10 cellular contexts compared by ENCODE assay signal in the genomic region with DNA sequence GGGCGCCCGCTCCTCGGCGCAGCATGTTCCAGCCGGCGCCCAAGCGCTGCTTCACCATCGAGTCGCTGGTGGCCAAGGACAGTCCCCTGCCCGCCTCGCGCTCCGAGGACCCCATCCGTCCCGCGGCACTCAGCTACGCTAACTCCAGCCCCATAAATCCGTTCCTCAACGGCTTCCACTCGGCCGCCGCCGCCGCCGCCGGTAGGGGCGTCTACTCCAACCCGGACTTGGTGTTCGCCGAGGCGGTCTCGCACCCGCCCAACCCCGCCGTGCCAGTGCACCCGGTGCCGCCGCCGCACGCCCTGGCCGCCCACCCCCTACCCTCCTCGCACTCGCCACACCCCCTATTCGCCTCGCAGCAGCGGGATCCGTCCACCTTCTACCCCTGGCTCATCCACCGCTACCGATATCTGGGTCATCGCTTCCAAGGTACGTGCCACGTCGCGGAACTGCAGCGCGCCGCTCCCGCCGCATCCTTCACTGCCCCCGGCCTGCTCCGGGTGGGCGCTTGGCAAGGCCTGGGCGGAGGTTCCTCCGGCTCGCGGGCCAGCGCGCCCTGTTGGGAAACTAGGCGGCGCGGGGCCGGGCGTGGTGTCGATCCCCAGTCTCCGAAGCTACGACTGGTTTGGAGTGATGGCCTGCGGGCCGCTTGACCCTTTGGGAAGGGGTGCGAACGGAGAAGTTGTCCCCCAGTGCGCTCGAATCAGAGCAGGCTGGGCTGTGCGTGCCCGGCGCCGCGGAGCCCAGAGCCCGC. TPM values are rescaled to one million over a fixed set of nuclear protein-coding genes. Genes with fewer than 3 reads are reported as not detected.
DNase-seq lines count a peak whose midpoint lies in the region; ATAC-seq lines count a peak whose summit lies in the region.
"Had no signal": no experiment of that assay in that cellular context is flagged by ENCODE, and none has a peak within 500 bp of the region (broad histone marks: within the 10 kb centered on the region; RNA-seq: fewer than 3 reads in every experiment).

No MANE protein-coding gene starts in this region.

- peak overlapping the region; percentile 38 for H3K27ac Mint-ChIP-seq in activated naive CD8-positive, alpha-beta T cell treated with anti-CD3 and anti-CD28 coated beads for 36 hours
- H3K27ac Mint-ChIP-seq: CD4-positive, alpha-beta memory T cell had no signal

- ATAC-seq in HG02981 (IDR thresholded peaks at IDR 0.05; ENCODE audit: unreplicated experiment): no peak
- ATAC-seq in GM21515 (IDR thresholded peaks at IDR 0.05; ENCODE audit: unreplicated experiment): no peak
- ATAC-seq: naive thymus-derived CD4-positive, alpha-beta T cell had no signal

- no peaks in the 10 kb centered on the region for H3K9me3 Mint-ChIP-seq in activated naive CD8-positive, alpha-beta T cell treated with anti-CD3 and anti-CD28 coated beads for 36 hours

- H3K9me3 ChIP-seq in iPS-18c (ENCODE audit: control insufficient read depth, insufficient read depth, low read length): no peaks in the 10 kb centered on the region

- peak overlapping the region; percentile 56 for H3K27ac ChIP-seq in temporal lobe (ENCODE audit: low read depth, low read length)

- H3K4me3 ChIP-seq in iPS-18c (ENCODE audit: insufficient read depth, low read depth, low read length): peak overlapping the region; percentile 50

- H3K4me1 Mint-ChIP-seq in activated naive CD8-positive, alpha-beta T cell treated with anti-CD3 and anti-CD28 coated beads for 36 hours: peaks cover 28% of the 10 kb centered on the region

- DNase-seq in NCI-H748 (lab: John Stamatoyannopoulos, UW; ENCODE audit: unreplicated experiment) (peak; percentile 65), NCI-H748 treated with DMSO at 0.1 percent for 48 hours (lab: John Stamatoyannopoulos, UW) (no peak), GF-D8 (lab: John Stamatoyannopoulos, UW) (no peak)
- peak; percentile 56 for DNase-seq in activated naive CD8-positive, alpha-beta T cell treated with anti-CD3 and anti-CD28 coated beads for 36 hours
- DNase-seq: CD4-positive, alpha-beta memory T cell had no signal

- H3K36me3 Mint-ChIP-seq in activated naive CD8-positive, alpha-beta T cell treated with anti-CD3 and anti-CD28 coated beads for 36 hours: no peaks in the 10 kb centered on the region
- H3K36me3 Mint-ChIP-seq: CD4-positive, alpha-beta memory T cell had no signal

- peaks cover 97% of the 10 kb centered on the region for H3K27me3 Mint-ChIP-seq in activated naive CD8-positive, alpha-beta T cell treated with anti-CD3 and anti-CD28 coated beads for 36 hours

- peak overlapping the region; percentile 37 for H3K4me3 Mint-ChIP-seq in activated naive CD8-positive, alpha-beta T cell treated with anti-CD3 and anti-CD28 coated beads for 36 hours

RNA-seq across cellular contexts. Expression of gene EMX2, which starts 0.9 kb away (rescaled TPM):
- not detected for total RNA-seq in activated naive CD8-positive, alpha-beta T cell treated with anti-CD3 and anti-CD28 coated beads for 36 hours
- total RNA-seq in temporal lobe: 3.7 TPM
- total RNA-seq: CD4-positive, alpha-beta memory T cell; naive thymus-derived CD4-positive, alpha-beta T cell had no signal

Comparison
In these comparisons a context has a peak if more than half of its experiments do, and no peak if none do; other contexts are left out.
1. DNase-seq: peak in NCI-H748 (single experiment) and activated naive CD8-positive, alpha-beta T cell treated with anti-CD3 and anti-CD28 coated beads for 36 hours (single experiment); none in NCI-H748 treated with DMSO at 0.1 percent for 48 hours (single experiment) and GF-D8 (single experiment).